In the genomic region with DNA sequence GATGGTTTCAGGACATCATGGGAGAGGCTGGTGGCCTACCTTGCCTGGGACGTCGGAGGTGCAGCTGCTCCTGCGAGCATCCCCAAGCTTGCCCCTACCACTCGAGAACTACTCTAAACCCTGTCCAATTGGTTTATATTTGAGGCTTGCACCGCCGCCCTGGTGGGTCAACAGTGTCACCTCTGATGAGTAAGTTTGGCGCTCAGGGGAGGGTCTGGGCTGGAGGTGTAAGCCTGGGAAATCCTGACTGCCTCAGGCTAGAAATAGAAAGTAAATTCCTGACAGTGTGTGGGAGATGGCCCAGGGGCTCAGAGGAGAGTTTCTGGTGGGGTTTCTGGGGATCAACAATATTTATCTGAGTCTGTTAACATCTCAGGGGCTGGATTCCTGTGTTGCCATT, we compare ENCODE assay signal across 22 cellular contexts. TPM values are rescaled to one million over a fixed set of nuclear protein-coding genes. Genes with fewer than 3 reads are reported as not detected.
DNase-seq lines count a peak whose midpoint lies in the region; TF ChIP-seq lines count a peak whose summit lies in the region.
"Had no signal": no experiment of that assay in that cellular context is flagged by ENCODE, and none has a peak within 500 bp of the region (broad histone marks: within the 10 kb centered on the region; RNA-seq: fewer than 3 reads in every experiment).

No MANE protein-coding gene starts in this region.

- H3K9ac ChIP-seq in HUES48 (ENCODE audit: low read depth, low read length) (peak overlapping the region; percentile 72), mesendoderm (ENCODE audit: low read length) (no peak overlapping the region)

- peak overlapping the region; percentile 85 for H2BK5ac ChIP-seq in mesendoderm (ENCODE audit: low read length)

- H3K36me3 ChIP-seq in HUES48 (ENCODE audit: control insufficient read depth, insufficient read depth, low read length) (no peaks in the 10 kb centered on the region), mesendoderm (ENCODE audit: control insufficient read depth, insufficient read depth, low read length) (no peaks in the 10 kb centered on the region), tibial artery (no peaks in the 10 kb centered on the region)
- H3K36me3 ChIP-seq: spleen had no signal

- peak overlapping the region; percentile 45 for H2AK5ac ChIP-seq in mesendoderm (ENCODE audit: low read length)

- H3K27me3 ChIP-seq in HUES48 (ENCODE audit: control insufficient read depth, insufficient read depth, low read length) (no peaks in the 10 kb centered on the region), mesendoderm (ENCODE audit: insufficient read depth, low read length, poor library complexity) (no peaks in the 10 kb centered on the region), tibial artery (no peaks in the 10 kb centered on the region)
- H3K27me3 ChIP-seq: testis had no signal

- H3K9me3 Mint-ChIP-seq in chondrocyte (ENCODE audit: low read depth): peaks cover 4% of the 10 kb centered on the region
- H3K9me3 Mint-ChIP-seq: activated naive CD4-positive, alpha-beta T cell treated with anti-CD3 and anti-CD28 coated beads, Interleukin-2, amount 50 U/mL, for 24 hours; activated T-cell treated with anti-CD3 and anti-CD28 coated beads, Interleukin-2, amount 50 U/mL, for 24 hours; CD8-positive, alpha-beta T cell; natural killer cell had no signal

- peak overlapping the region; percentile 20 for H3K18ac ChIP-seq in mesendoderm (ENCODE audit: low read length)

- no peak overlapping the region for H3K4me3 Mint-ChIP-seq in chondrocyte (ENCODE audit: unreplicated experiment)
- H3K4me3 Mint-ChIP-seq: activated naive CD4-positive, alpha-beta T cell treated with anti-CD3 and anti-CD28 coated beads, Interleukin-2, amount 50 U/mL, for 24 hours; activated T-cell treated with anti-CD3 and anti-CD28 coated beads, Interleukin-2, amount 50 U/mL, for 24 hours; CD8-positive, alpha-beta T cell; natural killer cell had no signal

- H4K5ac ChIP-seq in mesendoderm (ENCODE audit: low read length): no peak overlapping the region

- H3K4ac ChIP-seq in mesendoderm (ENCODE audit: low read depth, low read length): peak overlapping the region; percentile 44

- no peaks in the 10 kb centered on the region for H3K27me3 Mint-ChIP-seq in chondrocyte (ENCODE audit: low read depth)

- TF ChIP-seq CTCF in chondrocyte (IDR thresholded peaks at IDR 0.05) (no peak), tibial artery (IDR thresholded peaks at IDR 0.05) (no peak)

- H3K9me3 ChIP-seq in HUES48 (ENCODE audit: control insufficient read depth, insufficient read depth, low read length) (no peaks in the 10 kb centered on the region), tibial artery (no peaks in the 10 kb centered on the region)
- H3K9me3 ChIP-seq: testis had no signal

- H4K8ac ChIP-seq in mesendoderm (ENCODE audit: low read depth, low read length): no peak overlapping the region

- intact Hi-C loops in tibial artery (cut with DNase I; ENCODE audit: low total_unique reads): no loop called here

- no peaks in the 10 kb centered on the region for H3K79me1 ChIP-seq in mesendoderm (ENCODE audit: low read length)

- no peak overlapping the region for H2BK15ac ChIP-seq in mesendoderm (replicated peaks; ENCODE audit: low read depth)

- H3K36me3 Mint-ChIP-seq in chondrocyte (ENCODE audit: low read depth): peaks cover 2% of the 10 kb centered on the region
- H3K36me3 Mint-ChIP-seq: activated naive CD4-positive, alpha-beta T cell treated with anti-CD3 and anti-CD28 coated beads, Interleukin-2, amount 50 U/mL, for 24 hours; CD8-positive, alpha-beta T cell; natural killer cell had no signal

- H3K4me2 ChIP-seq in mesendoderm (ENCODE audit: low read length): no peak overlapping the region

- H3K27ac Mint-ChIP-seq in chondrocyte (ENCODE audit: unreplicated experiment): peak overlapping the region; percentile 99
- H3K27ac Mint-ChIP-seq: activated naive CD4-positive, alpha-beta T cell treated with anti-CD3 and anti-CD28 coated beads, Interleukin-2, amount 50 U/mL, for 24 hours; activated T-cell treated with anti-CD3 and anti-CD28 coated beads, Interleukin-2, amount 50 U/mL, for 24 hours; CD8-positive, alpha-beta T cell; natural killer cell had no signal

- H2BK120ac ChIP-seq in mesendoderm (ENCODE audit: low read depth, low read length): no peak overlapping the region

- no peak overlapping the region for H3K23ac ChIP-seq in mesendoderm (ENCODE audit: low read length)

- no CpG with 5 or more reads among the region's 7 CpGs for WGBS in mesendoderm (ENCODE audit: extremely low coverage, insufficient coverage, low lambda C conversion rate)

- no peaks in the 10 kb centered on the region for H3K79me2 ChIP-seq in mesendoderm (ENCODE audit: control insufficient read depth, insufficient read depth, low read length)

- H3K27ac ChIP-seq in HUES48 (ENCODE audit: low read depth, low read length) (peak overlapping the region; percentile 59), mesendoderm (ENCODE audit: low read depth, low read length) (peak overlapping the region; percentile 63), tibial artery (peak overlapping the region; percentile 88 to 92)
- H3K27ac ChIP-seq: testis had no signal

- H3K4me1 Mint-ChIP-seq in chondrocyte (ENCODE audit: low read depth): peaks cover 53% of the 10 kb centered on the region
- H3K4me1 Mint-ChIP-seq: activated naive CD4-positive, alpha-beta T cell treated with anti-CD3 and anti-CD28 coated beads, Interleukin-2, amount 50 U/mL, for 24 hours had no signal

- H3K4me1 ChIP-seq in HUES48 (ENCODE audit: control insufficient read depth, insufficient read depth, low read length): peaks cover 20% of the 10 kb centered on the region
- H3K4me1 ChIP-seq in mesendoderm (ENCODE audit: control insufficient read depth, low read depth, low read length): peaks cover 13% of the 10 kb centered on the region
- peaks cover 0 to 65% (median 34%) of the 10 kb centered on the region in 4 donors for H3K4me1 ChIP-seq in tibial artery

- peak overlapping the region; percentile 79 for H3K56ac ChIP-seq in mesendoderm (ENCODE audit: low read length)

- H3K4me3 ChIP-seq in HUES48 (ENCODE audit: low read depth, low read length) (no peak overlapping the region), mesendoderm (ENCODE audit: low read length) (no peak overlapping the region), tibial artery (no peak overlapping the region)
- H3K4me3 ChIP-seq: dorsolateral prefrontal cortex, spleen, testis had no signal

- DNase-seq in chondrocyte (ENCODE audit: low spot score) (no peak), mesendoderm (peak; percentile 88), tibial artery (peak; percentile 18 to 62), NCI-H2171 (lab: John Stamatoyannopoulos, UW) (no peak), NCI-H187 treated with DMSO at 0.1 percent for 48 hours (lab: John Stamatoyannopoulos, UW) (no peak)
- DNase-seq in activated CD8-positive, alpha-beta memory T cell treated with anti-CD3 and anti-CD28 coated beads, Interleukin-2, amount 50 U/mL, for 48 hours: no peak
- DNase-seq in NK-92 treated with Interleukin-12 subunit alpha and Interleukin-12 subunit beta, amount 100 ng/mL, for 24 hours (lab: John Stamatoyannopoulos, UW): no peak
- DNase-seq: activated CD4-positive, alpha-beta T cell treated with anti-CD3 and anti-CD28 coated beads, Interleukin-2, amount 50 U/mL, for 48 hours; activated T-cell treated with anti-CD3 and anti-CD28 coated beads, Interleukin-2, amount 50 U/mL, for 24 hours; CD8-positive, alpha-beta T cell; dorsolateral prefrontal cortex; EL; natural killer cell; NCI-H69; SHP77 treated with DMSO at 0.1 percent for 48 hours; spleen; testis had no signal

RNA-seq across cellular contexts. Expression of a gene that starts 48.2 kb away (rescaled TPM):
- total RNA-seq in chondrocyte: not detected in 3 replicates
- polyA plus RNA-seq in mesendoderm (2013, experiment 1 of 2): not detected
- polyA plus RNA-seq in mesendoderm (2013, experiment 2 of 2): 0.04 TPM
- total RNA-seq: esophagus mucosa, lung microvascular endothelial cell, pulmonary artery endothelial cell had no signal

Comparison
In these comparisons a context has a peak if more than half of its experiments do, and no peak if none do; other contexts are left out.
1. DNase-seq: peak in mesendoderm (single experiment) and tibial artery (2 of 2); none in chondrocyte (single experiment), NCI-H2171 (single experiment), activated CD8-positive, alpha-beta memory T cell treated with anti-CD3 and anti-CD28 coated beads, Interleukin-2, amount 50 U/mL, for 48 hours (single experiment), NK-92 treated with Interleukin-12 subunit alpha and Interleukin-12 subunit beta, amount 100 ng/mL, for 24 hours (single experiment) and NCI-H187 treated with DMSO at 0.1 percent for 48 hours (single experiment).
2. Peak in every context shown above with its lines, with median percentiles within 50 percentile points of each other: H3K27ac ChIP-seq.